ENCODE assay signal across 8 cellular contexts in genomic region chr10:72274213-72274729, GRCh38. TPM values are rescaled to one million over a fixed set of nuclear protein-coding genes. Genes with fewer than 3 reads are reported as not detected.
A peak's percentile ranks its signal among the peaks of the same experiment; 100 is the strongest.
DNase-seq lines count a peak whose midpoint lies in the region; ATAC-seq and TF ChIP-seq lines count a peak whose summit lies in the region.

No MANE protein-coding gene starts in this region.

- ATAC-seq in T-cell (replicated peaks in 1 of 4) = peak; percentile 5 to 15 (median 12)
- ATAC-seq in foreskin keratinocyte = no peak
- peak in 3 of 4 donors; percentile 1 to 10 (median 1) for ATAC-seq in psoas muscle
- ATAC-seq in HG03039 (IDR thresholded peaks at IDR 0.05; ENCODE audit: unreplicated experiment) = no peak

- POLR2A ChIA-PET in T-cell (lab: Charles Lee) = interaction anchor here (0.6 to 3.6 kb wide), 12 partner anchors 8 to 821 kb away, joined by 3 to 18 read pairs (median 5); no protein-coding TSS in a partner anchor

- H3K4me1 Mint-ChIP-seq in T-cell = peaks cover 43 to 58% (median 50%) of the 10 kb centered on the region in 3 donors

- H3K27me3 ChIP-seq in foreskin keratinocyte = no peaks in the 10 kb centered on the region
- H3K27me3 ChIP-seq in psoas muscle (ENCODE audit: insufficient read depth in 3 of 3, low read length in 2 of 3) = no peaks in the 10 kb centered on the region

- peak overlapping the region; percentile 92 for H3K27ac ChIP-seq in foreskin keratinocyte
- H3K27ac ChIP-seq in psoas muscle = peak overlapping the region; percentile 98

- intact Hi-C loops in psoas muscle (cut with DNase I) = loop anchor here (5.0 kb wide), 2 partner anchors 37 to 48 kb away; no protein-coding TSS in a partner anchor

- no peaks in the 10 kb centered on the region for H3K9me3 Mint-ChIP-seq in T-cell

- H3K27ac Mint-ChIP-seq in T-cell = peak overlapping the region; percentile 93

- peak overlapping the region; percentile 92 to 99 (median 92) for H3K4me3 Mint-ChIP-seq in T-cell

- H3K36me3 ChIP-seq in psoas muscle (ENCODE audit: insufficient read depth in 1 of 2, low read depth in 1 of 2) = no peaks in the 10 kb centered on the region

- no peak for TF ChIP-seq CTCF in foreskin keratinocyte (conservative IDR thresholded peaks at IDR 0.05)
- no peak for TF ChIP-seq CTCF in psoas muscle (IDR thresholded peaks at IDR 0.05)

- WGBS in psoas muscle, 3 donors = 0% methylated on average over 38 to 40 of the region's 40 CpGs

- CTCF ChIA-PET in T-cell (lab: Charles Lee) = interaction anchor here (0.9 to 3.8 kb wide), 17 partner anchors 14 to 226 kb away, joined by 3 to 26 read pairs (median 6); no protein-coding TSS in a partner anchor

- peaks cover 13% of the 10 kb centered on the region for H3K4me1 ChIP-seq in foreskin keratinocyte
- peaks cover 27% of the 10 kb centered on the region for H3K4me1 ChIP-seq in psoas muscle

- H3K9me3 ChIP-seq in psoas muscle = no peaks in the 10 kb centered on the region

- H3K4me3 ChIP-seq in psoas muscle = peak overlapping the region; percentile 89

- no peaks in the 10 kb centered on the region for H3K27me3 Mint-ChIP-seq in T-cell

- peaks cover 11% of the 10 kb centered on the region for H3K36me3 Mint-ChIP-seq in T-cell

- peak; percentile 23 for DNase-seq in activated gamma-delta T cell (lab: John Stamatoyannopoulos, UW)
- DNase-seq in activated gamma-delta T cell treated with Interleukin-2 at 50 U/mL for 16 hours = no peak
- peak in 3 of 34 experiments; percentile 23 to 34 (median 29) for DNase-seq in T-cell
- DNase-seq in foreskin keratinocyte = no peak
- DNase-seq in psoas muscle = no peak
- no peak for DNase-seq in hepatic stellate cell (ENCODE audit: low spot score)
- DNase-seq in occipital lobe (lab: John Stamatoyannopoulos, UW) = no peak

RNA-seq across cellular contexts. Expression of gene DDIT4, which starts 0.5 kb away (rescaled TPM):
- 100 to 1,000 TPM in 2 of 5 donors, 10 to 100 TPM in 3; 39.9 to 326 (median 52.1) TPM for total RNA-seq in T-cell
- total RNA-seq in foreskin keratinocyte = 276 and 302 TPM in 2 replicates
- polyA plus RNA-seq in foreskin keratinocyte = 260 and 285 TPM in 2 replicates
- total RNA-seq in psoas muscle = 100 to 1,000 TPM in 1 of 4 donors, 10 to 100 TPM in 3; 16.1 to 220 (median 65.4) TPM
- polyA plus RNA-seq in psoas muscle = 100 to 1,000 TPM; 114 to 744 (median 487) TPM
- 30.6 TPM for total RNA-seq in occipital lobe

RNA-seq across cellular contexts. Expression of gene ASCC1, which starts 58.2 kb away (rescaled TPM):
- total RNA-seq in T-cell (10 to 100 TPM; 15.7 to 24.1 (median 21.7) TPM), foreskin keratinocyte (27.7 and 28.8 TPM in 2 replicates), psoas muscle (10 to 100 TPM; 15.3 to 22.4 (median 19.4) TPM), occipital lobe (31.2 TPM)
- polyA plus RNA-seq in foreskin keratinocyte (15.8 and 18.8 TPM in 2 replicates), psoas muscle (10 to 100 TPM; 17.9 to 37.0 (median 19.3) TPM)

RNA-seq across cellular contexts. Expression of gene ANAPC16, which starts 58.5 kb away (rescaled TPM):
- 100 to 1,000 TPM in 3 of 5 donors, 10 to 100 TPM in 2; 97.9 to 119 (median 106) TPM for total RNA-seq in T-cell
- total RNA-seq in foreskin keratinocyte = 64.6 and 65.6 TPM in 2 replicates
- 80.3 and 85.6 TPM in 2 replicates for polyA plus RNA-seq in foreskin keratinocyte
- 100 to 1,000 TPM in 3 of 4 donors, 10 to 100 TPM in 1; 80.3 to 144 (median 119) TPM for total RNA-seq in psoas muscle
- polyA plus RNA-seq in psoas muscle = 100 to 1,000 TPM in 2 of 3 donors, 10 to 100 TPM in 1; 60.1 to 184 (median 167) TPM
- 34.2 TPM for total RNA-seq in occipital lobe

Comparison
In these comparisons a context has a peak if more than half of its experiments do, and no peak if none do; other contexts are left out.
1. ATAC-seq: peak in T-cell (4 of 4) and psoas muscle (3 of 4); none in foreskin keratinocyte (single experiment) and HG03039 (single experiment).